Comparison of ENCODE assay signal across 8 cellular contexts in the genomic region with DNA sequence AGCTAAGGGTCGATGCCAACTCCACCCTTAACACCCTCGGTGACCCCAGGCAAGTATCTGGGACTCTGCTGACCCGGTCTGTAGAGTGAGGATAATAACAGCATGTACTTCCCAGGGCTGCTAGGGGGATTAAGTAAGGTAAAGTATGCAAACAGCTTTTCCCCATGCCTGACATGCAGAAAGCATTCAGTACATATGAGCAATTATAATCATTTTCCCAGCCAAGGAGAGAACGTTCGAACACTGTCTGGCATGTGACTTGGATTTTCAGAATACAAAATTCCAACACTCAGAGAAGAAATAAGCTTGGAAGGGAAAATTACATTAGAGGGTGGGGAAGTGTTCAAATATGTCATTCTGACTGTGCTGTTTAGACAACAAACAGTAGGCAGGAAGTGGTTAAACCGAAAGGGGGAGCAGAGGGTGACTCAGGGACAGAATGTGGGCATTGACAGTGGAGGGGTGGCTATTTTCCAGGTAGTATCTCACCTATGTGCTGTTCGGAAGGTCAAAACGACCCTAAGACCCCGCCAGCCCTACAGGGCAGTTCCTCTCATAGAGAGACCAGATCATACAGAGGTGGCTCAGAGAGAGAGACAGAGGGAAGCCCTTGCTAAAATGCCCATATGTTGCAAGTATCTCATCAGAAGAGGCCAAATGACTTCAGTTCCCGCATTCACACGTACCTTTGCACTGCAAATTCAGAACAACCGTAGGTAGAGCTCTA. TPM values are rescaled to one million over a fixed set of nuclear protein-coding genes. Genes with fewer than 3 reads are reported as not detected.
DNase-seq lines count a peak whose midpoint lies in the region; ATAC-seq and TF ChIP-seq lines count a peak whose summit lies in the region.

No MANE protein-coding gene starts in this region.

- peak overlapping the region; percentile 44 for H3K27ac Mint-ChIP-seq in HFFc6

- H3K9me3 ChIP-seq in OCI-LY7 (ENCODE audit: low read length) (no peaks in the 10 kb centered on the region), right lobe of liver (no peaks in the 10 kb centered on the region), esophagus muscularis mucosa (no peaks in the 10 kb centered on the region)

- peak overlapping the region; percentile 32 for H3K4me3 Mint-ChIP-seq in HFFc6

- POLR2A ChIA-PET in OCI-LY7 (lab: Charles Lee), result interaction anchor here (0.7 kb wide), 2 partner anchors 53 to 186 kb away, joined by 3 read pairs; no protein-coding TSS in a partner anchor

- no peak for TF ChIP-seq EP300 in esophagus muscularis mucosa (IDR thresholded peaks at IDR 0.05)

- H3K36me3 Mint-ChIP-seq in HFFc6 (ENCODE audit: low read depth), result peaks cover 14% of the 10 kb centered on the region

- intact Hi-C loops in OCI-LY7 (cut with micrococcal nuclease; ENCODE audit: unreplicated experiment) (no loop called here), right lobe of liver (cut with DNase I) (loop anchor here in 1 of 2 donors (10.0 kb wide), 1 partner anchor 998 kb away; no protein-coding TSS in a partner anchor), esophagus muscularis mucosa (cut with DNase I) (no loop called here)

- peaks cover 32% of the 10 kb centered on the region for H3K4me1 Mint-ChIP-seq in HFFc6 (ENCODE audit: low read depth)

- peaks cover 6% of the 10 kb centered on the region for H3K36me3 ChIP-seq in GM06990 (ENCODE audit: control insufficient read depth, insufficient read depth, low read length)
- H3K36me3 ChIP-seq in OCI-LY7 (ENCODE audit: insufficient read depth, low read length), result no peaks in the 10 kb centered on the region
- H3K36me3 ChIP-seq in right lobe of liver, result peaks cover 0 to 12% (median 1%) of the 10 kb centered on the region in 4 donors
- peaks cover 9 to 27% (median 19%) of the 10 kb centered on the region in 4 donors for H3K36me3 ChIP-seq in esophagus muscularis mucosa

- H3K79me2 ChIP-seq in OCI-LY7 (ENCODE audit: insufficient read depth, low read depth, low read length), result no peaks in the 10 kb centered on the region

- no peaks in the 10 kb centered on the region for H4K20me1 ChIP-seq in OCI-LY7 (ENCODE audit: insufficient read depth, low read length)

- no peaks in the 10 kb centered on the region for H3K9me3 Mint-ChIP-seq in HFFc6

- TF ChIP-seq POLR2A in right lobe of liver (IDR thresholded peaks at IDR 0.05) (no peak), esophagus muscularis mucosa (IDR thresholded peaks at IDR 0.05; ENCODE audit: low read depth) (no peak)

- no peak overlapping the region for H3K27ac ChIP-seq in OCI-LY7 (ENCODE audit: low read depth, low read length, poor library complexity, severe bottlenecking)
- peak overlapping the region in 1 of 3 donors; percentile 28 for H3K27ac ChIP-seq in right lobe of liver
- no peak overlapping the region for H3K27ac ChIP-seq in esophagus muscularis mucosa (replicated peaks in 1 of 4)

- peaks cover 17% of the 10 kb centered on the region for H3K4me1 ChIP-seq in OCI-LY7 (ENCODE audit: insufficient read depth, low read length, poor library complexity, severe bottlenecking)
- H3K4me1 ChIP-seq in right lobe of liver, result no peaks in the 10 kb centered on the region
- H3K4me1 ChIP-seq in esophagus muscularis mucosa, result peaks cover 0 to 9% (median 7%) of the 10 kb centered on the region in 4 donors

- no peaks in the 10 kb centered on the region for H3K9me2 ChIP-seq in OCI-LY7 (ENCODE audit: insufficient read depth, low read length)

- peak overlapping the region; percentile 90 for H2AFZ ChIP-seq in OCI-LY7 (ENCODE audit: low read length)

- no TSS peak for BruUV-seq in OCI-LY7 (replicated peaks; lab: Mats Ljungman, UMichigan)

- CTCF ChIA-PET in OCI-LY7 (lab: Charles Lee; ENCODE audit: unreplicated experiment), result interaction anchor here (0.9 kb wide), 1 partner anchor 125 kb away, joined by 3 read pairs; no protein-coding TSS in a partner anchor

- peak overlapping the region; percentile 56 for H3K4me2 ChIP-seq in OCI-LY7 (ENCODE audit: low read length)

- H3K4me3 ChIP-seq in GM06990 (replicated peaks; ENCODE audit: low read depth, low read length) (no peak overlapping the region), OCI-LY7 (ENCODE audit: low read depth, low read length, poor library complexity, severe bottlenecking) (peak overlapping the region; percentile 2), right lobe of liver (no peak overlapping the region), esophagus muscularis mucosa (no peak overlapping the region)

- H3K27me3 Mint-ChIP-seq in HFFc6 (ENCODE audit: insufficient read depth), result peaks cover 4% of the 10 kb centered on the region; the same call in 1 of the 2 replicates

- DNase-seq in GM06990 (ENCODE audit: extremely low read depth, insufficient read length), result peak; percentile 26
- DNase-seq in HFFc6, result peak; percentile 65
- DNase-seq in OCI-LY7 (ENCODE audit: low spot score), result peak; percentile 44
- DNase-seq in activated effector memory CD4-positive, alpha-beta T cell treated with anti-CD3 and anti-CD28 coated beads, Interleukin-2, amount 50 U/mL, for 16 hours, result peak; percentile 79
- DNase-seq in right lobe of liver, result no peak
- DNase-seq in esophagus muscularis mucosa (ENCODE audit: extremely low spot score), result no peak
- DNase-seq in mesenteric fat pad (ENCODE audit: low spot score), result no peak

- TF ChIP-seq CTCF in GM06990 (IDR thresholded peaks at IDR 0.05; ENCODE audit: insufficient read depth, low read length, poor library complexity, severe bottlenecking) (no peak), HFFc6 (IDR thresholded peaks at IDR 0.05) (0 out of 2 replicates have a peak, but pooled peaks have one; percentile 16), OCI-LY7 (conservative IDR thresholded peaks at IDR 0.05; ENCODE audit: low read length) (no peak; the same call in 1 of the 2 replicates), right lobe of liver (IDR thresholded peaks at IDR 0.05) (no peak), esophagus muscularis mucosa (IDR thresholded peaks at IDR 0.05) (no peak)

- WGBS in right lobe of liver (ENCODE audit: insufficient coverage, low coverage, low lambda C conversion rate, missing lambda C conversion rate), result 69% methylated on average over 9 of the region's 12 CpGs
- WGBS in esophagus muscularis mucosa, result 69% methylated on average over 11 of the region's 12 CpGs

- H3K27me3 ChIP-seq in GM06990 (replicated peaks; ENCODE audit: control insufficient read depth, insufficient read depth, low read length) (no peaks in the 10 kb centered on the region), right lobe of liver (no peaks in the 10 kb centered on the region), esophagus muscularis mucosa (peaks cover 0 to 8% (median 0%) of the 10 kb centered on the region in 4 donors)

- peak; percentile 40 to 57 (median 50) for ATAC-seq in right lobe of liver
- ATAC-seq in HG03457 (IDR thresholded peaks at IDR 0.05; ENCODE audit: unreplicated experiment), result no peak

RNA-seq across cellular contexts. Expression of a gene that starts 14.9 kb away (rescaled TPM):
- under 1 TPM in 2 of 6 experiments, not detected in 4; 0.07 to 0.15 TPM for total RNA-seq in HFFc6 (2021; fragmentation: NEBNext Ultra II Directional; extraction: Animal tissue kit (Norgen Biotek cat#: 25700))
- 0.88 and 1.4 TPM in 2 replicates for total RNA-seq in OCI-LY7 (2014; rRNA removed; shearing (Covaris generic))
- total RNA-seq in OCI-LY7 (2022) (0.77 and 1.3 TPM in 2 replicates), right lobe of liver (under 1 TPM; 0.31 to 0.98 (median 0.59) TPM), esophagus muscularis mucosa (1 to 10 TPM; 1.2 to 1.7 (median 1.6) TPM), mesenteric fat pad (1.1 TPM)

RNA-seq across cellular contexts. Expression of a gene that starts 31.6 kb away (rescaled TPM):
- 1 to 10 TPM; 4.1 to 9.1 (median 6.9) TPM for total RNA-seq in HFFc6 (2021; fragmentation: NEBNext Ultra II Directional; extraction: Animal tissue kit (Norgen Biotek cat#: 25700))
- 1.1 and 2.2 TPM in 2 replicates for total RNA-seq in OCI-LY7 (2014; rRNA removed; shearing (Covaris generic))
- total RNA-seq in OCI-LY7 (2022) (2.8 and 2.9 TPM in 2 replicates), right lobe of liver (10 to 100 TPM in 1 of 6 experiments, 1 to 10 TPM in 5; 3.5 to 13.1 (median 4.3) TPM), esophagus muscularis mucosa (10 to 100 TPM in 2 of 4 donors, 1 to 10 TPM in 2; 7.7 to 21.2 (median 11.5) TPM), mesenteric fat pad (35.1 TPM)

RNA-seq across cellular contexts. Expression of a gene that starts 52.8 kb away (rescaled TPM):
- 10 to 100 TPM; 46.4 to 62.0 (median 55.7) TPM for total RNA-seq in HFFc6 (2021; fragmentation: NEBNext Ultra II Directional; extraction: Animal tissue kit (Norgen Biotek cat#: 25700))
- 42.2 and 61.9 TPM in 2 replicates for total RNA-seq in OCI-LY7 (2014; rRNA removed; shearing (Covaris generic))
- total RNA-seq in OCI-LY7 (2022) (76.0 and 82.4 TPM in 2 replicates), right lobe of liver (10 to 100 TPM; 12.1 to 37.7 (median 17.2) TPM), esophagus muscularis mucosa (10 to 100 TPM; 53.8 to 74.9 (median 62.9) TPM), mesenteric fat pad (54.2 TPM)

Comparison
In these comparisons a context has a peak if more than half of its experiments do, and no peak if none do; other contexts are left out.
1. DNase-seq: peak in GM06990 (single experiment), HFFc6 (single experiment), OCI-LY7 (single experiment) and activated effector memory CD4-positive, alpha-beta T cell treated with anti-CD3 and anti-CD28 coated beads, Interleukin-2, amount 50 U/mL, for 16 hours (single experiment); none in right lobe of liver (0 of 3), esophagus muscularis mucosa (single experiment) and mesenteric fat pad (single experiment).